17 cellular contexts compared by ENCODE assay signal in genomic region chr20:39893013-39893685, GRCh38.
A peak's percentile ranks its signal among the peaks of the same experiment; 100 is the strongest.
DNase-seq lines count a peak whose midpoint lies in the region; TF ChIP-seq lines count a peak whose summit lies in the region.
"Had no signal": no experiment of that assay in that cellular context is flagged by ENCODE, and none has a peak within 500 bp of the region (broad histone marks: within the 10 kb centered on the region; RNA-seq: fewer than 3 reads in every experiment).

No MANE protein-coding gene starts in this region.

- H3K27ac ChIP-seq in KMS-11 (no peak overlapping the region), mesenchymal stem cell (ENCODE audit: low read length, poor library complexity, severe bottlenecking) (peak overlapping the region; percentile 64), esophagus squamous epithelium (no peak overlapping the region)
- H3K27ac ChIP-seq: gastrocnemius medialis, HL-60, SJSA1 had no signal

- no peak overlapping the region for H4K8ac ChIP-seq in mesenchymal stem cell (ENCODE audit: low read length)

- no peak overlapping the region for H3K14ac ChIP-seq in mesenchymal stem cell (ENCODE audit: low read length in 2 of 2)

- no peaks in the 10 kb centered on the region for H4K20me1 ChIP-seq in KMS-11 (ENCODE audit: insufficient read depth)

- H2BK120ac ChIP-seq in mesenchymal stem cell (ENCODE audit: low read depth, low read length), result no peak overlapping the region

- H2BK5ac ChIP-seq in mesenchymal stem cell (ENCODE audit: low read depth, low read length, poor library complexity, severe bottlenecking), result no peak overlapping the region

- H3K4me3 ChIP-seq in AG09309 (ENCODE audit: control insufficient read depth, low read depth, low read length) (no peak overlapping the region), KMS-11 (IDR thresholded peaks at IDR 0.05; ENCODE audit: insufficient read depth, low read depth, low read length) (no peak overlapping the region), mesenchymal stem cell (ENCODE audit: insufficient read depth in 1 of 2, low read depth in 1 of 2, low read length in 2 of 2) (no peak overlapping the region), esophagus squamous epithelium (no peak overlapping the region)
- H3K4me3 ChIP-seq: gastrocnemius medialis, SJSA1 had no signal

- no peak overlapping the region for H3K18ac ChIP-seq in mesenchymal stem cell (ENCODE audit: low read depth in 1 of 2, low read length in 2 of 2)

- H4K91ac ChIP-seq in mesenchymal stem cell (ENCODE audit: low read length), result no peak overlapping the region

- H3K23ac ChIP-seq in mesenchymal stem cell (ENCODE audit: low read length in 2 of 2), result no peak overlapping the region

- intact Hi-C loops in esophagus squamous epithelium (cut with DNase I), result loop anchor here (10.0 kb wide), 1 partner anchor 608 kb away; no protein-coding TSS in a partner anchor

- H3K4me1 ChIP-seq in KMS-11 (ENCODE audit: low read depth, poor library complexity, severe bottlenecking) (no peaks in the 10 kb centered on the region), mesenchymal stem cell (ENCODE audit: control insufficient read depth, insufficient read depth, low read depth, low read length) (peaks cover 3% of the 10 kb centered on the region), esophagus squamous epithelium (no peaks in the 10 kb centered on the region)
- H3K4me1 ChIP-seq: gastrocnemius medialis had no signal

- H2AK5ac ChIP-seq in mesenchymal stem cell (ENCODE audit: low read length, severe bottlenecking), result no peak overlapping the region

- H3K9me3 ChIP-seq in mesenchymal stem cell (ENCODE audit: control insufficient read depth, low read length) (no peaks in the 10 kb centered on the region), esophagus squamous epithelium (no peaks in the 10 kb centered on the region)
- H3K9me3 ChIP-seq: gastrocnemius medialis, SJSA1 had no signal

- no peak for DNase-seq in AG09309 (ENCODE audit: low read depth)
- DNase-seq in dedifferentiated amniotic fluid mesenchymal stem cell (ENCODE audit: extremely low spot score), result peak; percentile 53
- DNase-seq in mesenchymal stem cell, result peak; percentile 89
- DNase-seq in esophagus squamous epithelium (lab: John Stamatoyannopoulos, UW), result no peak
- DNase-seq in T-helper 9 cell, result no peak
- no peak for DNase-seq in retina
- no peak for DNase-seq in germinal center (ENCODE audit: low spot score)
- DNase-seq: caudate nucleus; gastrocnemius medialis; NCI-H1048; NCI-H524; nucleus accumbens; stimulated activated CD4-positive, alpha-beta T cell treated with anti-CD3 and anti-CD28 coated beads, Interleukin-4, amount 100 ng/mL, for 1 hour; stimulated activated naive CD8-positive, alpha-beta T cell treated with anti-CD3 and anti-CD28 coated beads, Interleukin-15, amount 100 ng/mL, for 72 hours had no signal

- H3K36me3 ChIP-seq in KMS-11 (ENCODE audit: insufficient read depth) (no peaks in the 10 kb centered on the region), mesenchymal stem cell (ENCODE audit: control insufficient read depth in 1 of 2, insufficient read depth in 2 of 2, low read depth in 1 of 2, low read length in 2 of 2) (no peaks in the 10 kb centered on the region), esophagus squamous epithelium (no peaks in the 10 kb centered on the region)
- H3K36me3 ChIP-seq: gastrocnemius medialis, SJSA1 had no signal

- TF ChIP-seq CTCF in AG09309 (IDR thresholded peaks at IDR 0.05; ENCODE audit: control insufficient read depth, insufficient read depth, low read depth, low read length, missing control alignments) (peak; percentile 17), KMS-11 (conservative IDR thresholded peaks at IDR 0.05; ENCODE audit: low read depth, low read length) (0 out of 2 replicates have a peak, but pooled peaks have one; percentile 3), esophagus squamous epithelium (IDR thresholded peaks at IDR 0.05) (no peak)

- H3K4me2 ChIP-seq in KMS-11 (no peak overlapping the region), mesenchymal stem cell (ENCODE audit: low read length, poor library complexity, severe bottlenecking) (no peak overlapping the region)

- no peak overlapping the region for H3K4ac ChIP-seq in mesenchymal stem cell (ENCODE audit: low read depth in 1 of 2, low read length in 2 of 2)

- H3K79me2 ChIP-seq in KMS-11 (ENCODE audit: insufficient read depth, low read depth), result no peaks in the 10 kb centered on the region

- no peak overlapping the region for H2BK12ac ChIP-seq in mesenchymal stem cell (ENCODE audit: low read length in 2 of 2)

- H2AFZ ChIP-seq in KMS-11 (ENCODE audit: low read depth), result no peak overlapping the region
- no peak overlapping the region for H2AFZ ChIP-seq in mesenchymal stem cell (ENCODE audit: low read depth, low read length)

- TF ChIP-seq POLR2A in esophagus squamous epithelium (IDR thresholded peaks at IDR 0.05), result no peak

- no peak overlapping the region for H2BK15ac ChIP-seq in mesenchymal stem cell (ENCODE audit: low read depth, poor library complexity, severe bottlenecking)

- H3K27me3 ChIP-seq in KMS-11 (ENCODE audit: insufficient read depth, low read depth), result no peaks in the 10 kb centered on the region
- H3K27me3 ChIP-seq in mesenchymal stem cell (ENCODE audit: control insufficient read depth in 1 of 2, insufficient read depth in 1 of 2, low read length in 2 of 2), result no peaks in the 10 kb centered on the region
- no peaks in the 10 kb centered on the region for H3K27me3 ChIP-seq in esophagus squamous epithelium
- H3K27me3 ChIP-seq: gastrocnemius medialis, SJSA1 had no signal

- no peaks in the 10 kb centered on the region for H3K79me1 ChIP-seq in mesenchymal stem cell (replicated peaks; ENCODE audit: low read length, poor library complexity, severe bottlenecking)

- no peak overlapping the region for H3K9ac ChIP-seq in KMS-11
- no peak overlapping the region for H3K9ac ChIP-seq in mesenchymal stem cell (ENCODE audit: low read length)

- WGBS in mesenchymal stem cell, result no CpG with 5 or more reads among the region's 1 CpG
- WGBS in esophagus squamous epithelium, 2 donors, result 42 to 48% methylated on average over 1 of the region's 1 CpG

Comparison
In these comparisons a context has a peak if more than half of its experiments do, and no peak if none do; other contexts are left out.
1. DNase-seq: peak in dedifferentiated amniotic fluid mesenchymal stem cell (single experiment) and mesenchymal stem cell (single experiment); none in AG09309 (single experiment), esophagus squamous epithelium (single experiment), T-helper 9 cell (single experiment), retina (single experiment) and germinal center (single experiment).
2. CTCF ChIP-seq: peak in AG09309 (single experiment) and KMS-11 (single experiment); none in esophagus squamous epithelium (0 of 6).